Comparison of ENCODE assay signal across 18 cellular contexts in the genomic region with DNA sequence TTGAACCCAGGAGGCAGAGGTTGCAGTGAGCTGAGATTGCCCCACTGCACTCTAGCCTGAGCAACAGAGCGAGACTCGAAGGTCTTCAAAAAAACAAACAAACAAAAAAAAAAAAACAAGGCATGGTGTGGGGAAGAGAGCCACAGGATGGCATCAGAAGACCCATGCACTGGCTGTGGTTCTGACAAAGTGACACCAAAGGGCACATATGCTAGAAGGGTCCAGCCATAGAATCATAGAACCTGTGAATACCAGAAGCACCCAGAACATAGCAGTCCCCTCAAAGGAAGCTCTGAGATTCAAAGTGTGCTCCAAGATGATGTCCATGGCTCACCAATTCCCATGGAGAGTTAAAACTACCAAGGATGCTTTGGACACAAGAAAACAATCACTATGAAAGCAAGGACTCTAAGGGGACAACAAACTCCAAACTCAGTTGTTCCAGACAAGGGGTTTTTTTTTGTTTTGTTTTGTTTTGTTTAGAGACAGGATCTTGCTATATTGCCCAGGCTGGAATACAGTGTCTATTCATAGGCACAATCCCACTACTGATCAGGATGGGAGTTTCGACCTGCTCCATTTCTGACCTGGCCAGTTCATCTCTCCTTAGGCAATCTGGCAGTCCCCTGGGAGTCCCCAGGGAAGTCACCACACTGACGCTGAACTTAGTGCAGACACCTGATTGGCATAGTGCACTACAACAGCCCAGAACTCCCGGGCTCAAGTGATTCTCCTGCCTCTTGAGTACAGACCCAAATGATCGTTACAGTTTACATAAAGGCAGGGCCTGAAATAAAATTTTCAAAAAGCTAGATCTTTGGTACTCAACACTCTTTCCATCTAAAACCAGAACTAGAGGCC. TPM values are rescaled to one million over a fixed set of nuclear protein-coding genes. Genes with fewer than 3 reads are reported as not detected.
DNase-seq lines count a peak whose midpoint lies in the region; ATAC-seq, FAIRE-seq and TF ChIP-seq lines count a peak whose summit lies in the region.
"Had no signal": no experiment of that assay in that cellular context is flagged by ENCODE, and none has a peak within 500 bp of the region (broad histone marks: within the 10 kb centered on the region; RNA-seq: fewer than 3 reads in every experiment).

No MANE protein-coding gene starts in this region.

- 54% methylated on average over 3 of the region's 6 CpGs; no CpG with 5 or more reads in 1 of the 2 donors for WGBS in gastroesophageal sphincter (ENCODE audit: low coverage in 1 of 2), 2 donors
- WGBS in sigmoid colon, 2 donors: 66 to 82% methylated on average over 6 of the region's 6 CpGs

- H3K36me3 Mint-ChIP-seq in CD4-positive, alpha-beta T cell (ENCODE audit: low read depth): no peaks in the 10 kb centered on the region
- H3K36me3 Mint-ChIP-seq in T-helper 17 cell (ENCODE audit: low read depth): peaks cover 3% of the 10 kb centered on the region
- H3K36me3 Mint-ChIP-seq in T-helper 2 cell treated with Interferon-gamma antibody and Interleukin-4, amounts not matched to agents 5 μg/mL and 100 μg/mL, for 36 hours (ENCODE audit: low read depth): no peaks in the 10 kb centered on the region
- H3K36me3 Mint-ChIP-seq in GM23338 (ENCODE audit: low read depth): no peaks in the 10 kb centered on the region
- H3K36me3 Mint-ChIP-seq: activated naive CD4-positive, alpha-beta T cell treated with anti-CD3 and anti-CD28 coated beads, Interleukin-2, amount 50 U/mL, for 72 hours had no signal

- no peak for TF ChIP-seq POLR2A in gastroesophageal sphincter (IDR thresholded peaks at IDR 0.05)
- no peak for TF ChIP-seq POLR2A in sigmoid colon (IDR thresholded peaks at IDR 0.05)

- TF ChIP-seq EP300 in gastroesophageal sphincter (IDR thresholded peaks at IDR 0.05): no peak
- TF ChIP-seq EP300 in sigmoid colon (IDR thresholded peaks at IDR 0.05): no peak

- CTCF ChIA-PET in CD4-positive, alpha-beta T cell (lab: Charles Lee): interaction anchor here (0.6 kb wide), 1 partner anchor 20 kb away, joined by 4 read pairs; no protein-coding TSS in a partner anchor

- H3K36me3 ChIP-seq in gastroesophageal sphincter (no peaks in the 10 kb centered on the region), sigmoid colon (no peaks in the 10 kb centered on the region), GM23338 (ENCODE audit: insufficient read depth) (no peaks in the 10 kb centered on the region)

- H4K20me1 ChIP-seq in GM23338 (replicated peaks; ENCODE audit: insufficient read depth): no peaks in the 10 kb centered on the region

- POLR2A ChIA-PET in CD4-positive, alpha-beta T cell (lab: Charles Lee): no interaction called here

- H3K4me1 ChIP-seq in gastroesophageal sphincter: peaks cover 11 to 88% (median 37%) of the 10 kb centered on the region in 3 donors
- H3K4me1 ChIP-seq in sigmoid colon: peaks cover 0 to 74% (median 61%) of the 10 kb centered on the region in 4 donors
- H3K4me1 ChIP-seq in GM23338 (ENCODE audit: insufficient read depth): no peaks in the 10 kb centered on the region

- no peaks in the 10 kb centered on the region for H3K27me3 ChIP-seq in CD4-positive, alpha-beta T cell (ENCODE audit: control insufficient read depth, insufficient read depth, low read length)
- H3K27me3 ChIP-seq in gastroesophageal sphincter: no peaks in the 10 kb centered on the region
- H3K27me3 ChIP-seq in sigmoid colon: no peaks in the 10 kb centered on the region
- H3K27me3 ChIP-seq in GM23338 (ENCODE audit: insufficient read depth): no peaks in the 10 kb centered on the region
- H3K27me3 ChIP-seq: hepatocyte had no signal

- H2AFZ ChIP-seq in GM23338: no peak overlapping the region
- H2AFZ ChIP-seq: hepatocyte had no signal

- no peaks in the 10 kb centered on the region for H3K9me3 Mint-ChIP-seq in CD4-positive, alpha-beta T cell
- no peaks in the 10 kb centered on the region for H3K9me3 Mint-ChIP-seq in T-helper 2 cell treated with Interferon-gamma antibody and Interleukin-4, amounts not matched to agents 5 μg/mL and 100 μg/mL, for 36 hours
- H3K9me3 Mint-ChIP-seq in GM23338: no peaks in the 10 kb centered on the region
- H3K9me3 Mint-ChIP-seq: activated naive CD4-positive, alpha-beta T cell treated with anti-CD3 and anti-CD28 coated beads, Interleukin-2, amount 50 U/mL, for 72 hours had no signal

- H3K27ac Mint-ChIP-seq in CD4-positive, alpha-beta T cell: peak overlapping the region; percentile 4
- H3K27ac Mint-ChIP-seq in T-helper 17 cell (peak overlapping the region; percentile 56), GM23338 (no peak overlapping the region)
- no peak overlapping the region for H3K27ac Mint-ChIP-seq in T-helper 2 cell treated with Interferon-gamma antibody and Interleukin-4, amounts not matched to agents 5 μg/mL and 100 μg/mL, for 36 hours
- H3K27ac Mint-ChIP-seq: activated naive CD4-positive, alpha-beta T cell treated with anti-CD3 and anti-CD28 coated beads, Interleukin-2, amount 50 U/mL, for 72 hours had no signal

- H3K4me3 Mint-ChIP-seq in CD4-positive, alpha-beta T cell: no peak overlapping the region
- H3K4me3 Mint-ChIP-seq in T-helper 17 cell: no peak overlapping the region
- H3K4me3 Mint-ChIP-seq in T-helper 2 cell treated with Interferon-gamma antibody and Interleukin-4, amounts not matched to agents 5 μg/mL and 100 μg/mL, for 36 hours: no peak overlapping the region
- H3K4me3 Mint-ChIP-seq in GM23338: no peak overlapping the region

- H3K4me1 Mint-ChIP-seq in CD4-positive, alpha-beta T cell (ENCODE audit: low read depth): peaks cover 10% of the 10 kb centered on the region
- H3K4me1 Mint-ChIP-seq in T-helper 17 cell: peaks cover 28% of the 10 kb centered on the region
- H3K4me1 Mint-ChIP-seq in T-helper 2 cell treated with Interferon-gamma antibody and Interleukin-4, amounts not matched to agents 5 μg/mL and 100 μg/mL, for 36 hours (ENCODE audit: low read depth): peaks cover 10% of the 10 kb centered on the region
- H3K4me1 Mint-ChIP-seq in GM23338: no peaks in the 10 kb centered on the region; the same call in 2 of the 3 replicates

- H3K27me3 Mint-ChIP-seq in CD4-positive, alpha-beta T cell: no peaks in the 10 kb centered on the region
- H3K27me3 Mint-ChIP-seq in T-helper 17 cell (no peaks in the 10 kb centered on the region), GM23338 (ENCODE audit: insufficient read depth, low read depth, poor library complexity) (no peaks in the 10 kb centered on the region)
- H3K27me3 Mint-ChIP-seq in T-helper 2 cell treated with Interferon-gamma antibody and Interleukin-4, amounts not matched to agents 5 μg/mL and 100 μg/mL, for 36 hours (ENCODE audit: low read depth): no peaks in the 10 kb centered on the region

- no peak for ATAC-seq in CD4-positive, alpha-beta T cell (ENCODE audit: poor library complexity)
- ATAC-seq in T-helper 17 cell: no peak
- no peak for ATAC-seq in gastroesophageal sphincter
- ATAC-seq in GM23338: no peak
- ATAC-seq: activated naive CD4-positive, alpha-beta T cell treated with anti-CD3 and anti-CD28 coated beads, Interleukin-2, amount 50 U/mL, for 72 hours had no signal

- H3K9me2 ChIP-seq in GM23338 (ENCODE audit: insufficient read depth): no peaks in the 10 kb centered on the region

- intact Hi-C loops in CD4-positive, alpha-beta T cell (cut with DNase I, micrococcal nuclease): no loop called here
- intact Hi-C loops in sigmoid colon (cut with DNase I): loop anchor here (5.0 kb wide), 2 partner anchors 37 to 87 kb away; no protein-coding TSS in a partner anchor

- H3K27ac ChIP-seq in CD4-positive, alpha-beta T cell (ENCODE audit: low read depth, low read length): no peak overlapping the region
- peak overlapping the region; percentile 53 to 88 (median 80) for H3K27ac ChIP-seq in gastroesophageal sphincter
- H3K27ac ChIP-seq in sigmoid colon: peak overlapping the region; percentile 64 to 81 (median 79)
- no peak overlapping the region for H3K27ac ChIP-seq in GM23338 (ENCODE audit: low read depth)

- H3F3A ChIP-seq in GM23338 (replicated peaks; ENCODE audit: low read depth): no peaks in the 10 kb centered on the region

- no peaks in the 10 kb centered on the region for H3K79me2 ChIP-seq in GM23338 (replicated peaks; ENCODE audit: insufficient read depth)

- DNase-seq in CD4-positive, alpha-beta T cell: no peak
- no peak for DNase-seq in T-helper 17 cell
- DNase-seq in sigmoid colon: no peak
- DNase-seq in frontal cortex (ENCODE audit: low spot score in 2 of 2): no peak
- DNase-seq in DMS53 (lab: John Stamatoyannopoulos, UW): no peak
- DNase-seq in T-helper 2 cell treated with Interferon-gamma antibody and Interleukin-4, amounts not matched to agents 5 μg/mL and 100 μg/mL, for 36 hours (ENCODE audit: low spot score): no peak
- DNase-seq in GM23338 (ENCODE audit: low spot score): no peak
- DNase-seq: activated CD4-positive, alpha-beta T cell treated with anti-CD3 and anti-CD28 coated beads for 4 hours; activated T-cell treated with anti-CD3 and anti-CD28 coated beads for 4 hours; cerebellar nuclear complex; NCI-H1092; SIG-M5; stimulated activated CD4-positive, alpha-beta T cell treated with anti-CD3 and anti-CD28 coated beads, Interleukin-4, amount 100 ng/mL, for 24 hours had no signal

- FAIRE-seq in frontal cortex (lab: Jason Lieb, UNC): no peak
- FAIRE-seq: H54, urothelium cell line had no signal

- H3K4me2 ChIP-seq in GM23338: no peak overlapping the region

- no peak for TF ChIP-seq CTCF in CD4-positive, alpha-beta T cell (IDR thresholded peaks at IDR 0.05)
- TF ChIP-seq CTCF in gastroesophageal sphincter (IDR thresholded peaks at IDR 0.05) (no peak), sigmoid colon (IDR thresholded peaks at IDR 0.05) (no peak), GM23338 (conservative IDR thresholded peaks at IDR 0.05; ENCODE audit: low read depth in 2 of 2) (no peak)

- H3K9me3 ChIP-seq in CD4-positive, alpha-beta T cell (ENCODE audit: control insufficient read depth, low read length): no peaks in the 10 kb centered on the region
- H3K9me3 ChIP-seq in T-helper 17 cell (ENCODE audit: control insufficient read depth, low read length, poor library complexity, severe bottlenecking): no peaks in the 10 kb centered on the region
- H3K9me3 ChIP-seq in gastroesophageal sphincter: no peaks in the 10 kb centered on the region
- no peaks in the 10 kb centered on the region for H3K9me3 ChIP-seq in sigmoid colon

- H3K4me3 ChIP-seq in gastroesophageal sphincter (no peak overlapping the region), sigmoid colon (no peak overlapping the region), GM23338 (no peak overlapping the region)
- H3K4me3 ChIP-seq: hepatocyte had no signal

TF ChIP-seq in GM23338, 12 proteins besides CTCF, POLR2A, EP300 and RAD21 (continues in another document):
- TF ChIP-seq CREB1 (CRISPR knock-in tag; IDR thresholded peaks at IDR 0.05; ENCODE audit: low read depth) (no peak), ZNF114 (CRISPR knock-in tag; IDR thresholded peaks at IDR 0.05) (no peak), EZH2phosphoT487 (IDR thresholded peaks at IDR 0.05; ENCODE audit: unreplicated experiment) (no peak)

RNA-seq across cellular contexts. Expression of a gene that starts 56.4 kb away (rescaled TPM):
- total RNA-seq in CD4-positive, alpha-beta T cell: 10 to 100 TPM; 31.5 to 36.6 TPM
- total RNA-seq in T-helper 17 cell (10 to 100 TPM; 21.0 to 27.6 TPM), gastroesophageal sphincter (100 to 1,000 TPM; 176 to 315 (median 248) TPM), sigmoid colon (100 to 1,000 TPM in 3 of 4 donors, 10 to 100 TPM in 1; 92.2 to 170 (median 141) TPM), frontal cortex (4.9 TPM)
- polyA plus RNA-seq in sigmoid colon (1 to 10 TPM; 1.2 to 9.3 (median 6.6) TPM), GM23338 (2016; fragmentation: Nextera tagmentation; extraction: Ambion mirVana) (1.2 and 1.7 TPM in 2 replicates)
- 2.1 and 2.9 TPM in 2 replicates for total RNA-seq in GM23338 (2014; rRNA removed; shearing (Covaris generic))

Comparison
In these comparisons a context has a peak if more than half of its experiments do, and no peak if none do; other contexts are left out.
1. H3K27ac ChIP-seq: peak in gastroesophageal sphincter (4 of 4) and sigmoid colon (4 of 4); none in CD4-positive, alpha-beta T cell (single experiment) and GM23338 (single experiment).
2. H3K27ac Mint-ChIP-seq: peak in CD4-positive, alpha-beta T cell (single experiment) and T-helper 17 cell (single experiment); none in T-helper 2 cell treated with Interferon-gamma antibody and Interleukin-4, amounts not matched to agents 5 μg/mL and 100 μg/mL, for 36 hours (single experiment) and GM23338 (single experiment).